In genomic region chr10:13683017-13683416, GRCh38 we compare ENCODE assay signal across 1 cellular context.
TF ChIP-seq lines count a peak whose summit lies in the region.

No MANE protein-coding gene starts in this region.

TF ChIP-seq in GM23338, 12 proteins besides CTCF, POLR2A, EP300 and RAD21 (continued from another document):
- no peak for TF ChIP-seq ZNF462 (CRISPR knock-in tag; IDR thresholded peaks at IDR 0.05)
- TF ChIP-seq EZH2phosphoT487 (IDR thresholded peaks at IDR 0.05; ENCODE audit: unreplicated experiment), result no peak
